Comparison of ENCODE assay signal across 9 cellular contexts in genomic region chr18:3998698-3999333, GRCh38.
A peak's percentile ranks its signal among the peaks of the same experiment; 100 is the strongest.
DNase-seq lines count a peak whose midpoint lies in the region; ATAC-seq and TF ChIP-seq lines count a peak whose summit lies in the region.
"Had no signal": no experiment of that assay in that cellular context is flagged by ENCODE, and none has a peak within 500 bp of the region (broad histone marks: within the 10 kb centered on the region; RNA-seq: fewer than 3 reads in every experiment).

No MANE protein-coding gene starts in this region.

- no peak for TF ChIP-seq POLR2A in tibial nerve (IDR thresholded peaks at IDR 0.05)

- no peak for ATAC-seq in HG03571 (IDR thresholded peaks at IDR 0.05; ENCODE audit: unreplicated experiment)

- TF ChIP-seq CTCF in tibial nerve (IDR thresholded peaks at IDR 0.05) = peak; percentile 40 to 69 (median 61)

- TF ChIP-seq EP300 in tibial nerve (IDR thresholded peaks at IDR 0.05) = no peak

- H3K9me3 ChIP-seq in tibial nerve = no peaks in the 10 kb centered on the region
- H3K9me3 ChIP-seq: BLaER1 had no signal

- H3K4me3 ChIP-seq in tibial nerve = no peak overlapping the region
- H3K4me3 ChIP-seq: BLaER1 had no signal

- H3K27ac ChIP-seq in tibial nerve = no peak overlapping the region
- H3K27ac ChIP-seq: BLaER1 had no signal

- no peaks in the 10 kb centered on the region for H3K27me3 ChIP-seq in tibial nerve
- H3K27me3 ChIP-seq: BLaER1 had no signal

- H3K36me3 ChIP-seq in tibial nerve = no peaks in the 10 kb centered on the region
- H3K36me3 ChIP-seq: BLaER1 had no signal

- H3K4me1 ChIP-seq in tibial nerve = no peaks in the 10 kb centered on the region
- H3K4me1 ChIP-seq: BLaER1 had no signal

- 15 to 30% methylated on average over 4 of the region's 4 CpGs for WGBS in tibial nerve, 2 donors

- peak; percentile 41 for DNase-seq in DMS79 treated with DMSO at 0.1 percent for 48 hours (lab: John Stamatoyannopoulos, UW)
- DNase-seq in DMS79 (lab: John Stamatoyannopoulos, UW) = no peak
- DNase-seq in HuH-7 (ENCODE audit: low spot score) = peak; percentile 17
- peak; percentile 27 for DNase-seq in SW480 (ENCODE audit: low spot score)
- peak; percentile 31 for DNase-seq in globus pallidus (ENCODE audit: low spot score)
- peak in 1 of 2 donors; percentile 53 for DNase-seq in tibial nerve (ENCODE audit: low spot score in 2 of 2)
- no peak for DNase-seq in COLO668 (lab: John Stamatoyannopoulos, UW; ENCODE audit: unreplicated experiment)

Comparison
In these comparisons a context has a peak if more than half of its experiments do, and no peak if none do; other contexts are left out.
1. DNase-seq: peak in DMS79 treated with DMSO at 0.1 percent for 48 hours (single experiment), HuH-7 (single experiment), SW480 (single experiment) and globus pallidus (single experiment); none in DMS79 (single experiment) and COLO668 (single experiment).